ENCODE assay signal across 9 cellular contexts in genomic region chr11:18705651-18706281, GRCh38. TPM values are rescaled to one million over a fixed set of nuclear protein-coding genes. Genes with fewer than 3 reads are reported as not detected.
A peak's percentile ranks its signal among the peaks of the same experiment; 100 is the strongest.
DNase-seq lines count a peak whose midpoint lies in the region; ATAC-seq, FAIRE-seq and TF ChIP-seq lines count a peak whose summit lies in the region.
"Had no signal": no experiment of that assay in that cellular context is flagged by ENCODE, and none has a peak within 500 bp of the region (broad histone marks: within the 10 kb centered on the region; RNA-seq: fewer than 3 reads in every experiment).

No MANE protein-coding gene starts in this region.

- WGBS in trophoblast cell (ENCODE audit: extremely low coverage, insufficient coverage, insufficient read length), result no CpG with 5 or more reads among the region's 46 CpGs

- H3K79me2 ChIP-seq in trophoblast cell (ENCODE audit: control insufficient read depth, insufficient read depth, low read length, poor library complexity), result no peaks in the 10 kb centered on the region

- CTCF ChIA-PET in activated CD8-positive, alpha-beta T cell treated with anti-CD3 and anti-CD28 coated beads, Interleukin-2, amount 10 ng/mL, durations not matched to agents 7 days and 5 days (lab: Charles Lee), result interaction anchor here (1.7 to 5.4 kb wide), 2 partner anchors 16 to 58 kb away, joined by 6 to 35 read pairs; no protein-coding TSS in a partner anchor

- peaks cover 32% of the 10 kb centered on the region for H3K27me3 Mint-ChIP-seq in activated CD8-positive, alpha-beta T cell treated with anti-CD3 and anti-CD28 coated beads, Interleukin-2, amount 10 ng/mL, durations not matched to agents 7 days and 5 days (ENCODE audit: low read depth)

- no peak overlapping the region for H4K91ac ChIP-seq in trophoblast cell (ENCODE audit: low read depth, low read length)

- H3K4me2 ChIP-seq in trophoblast cell (ENCODE audit: low read length), result peak overlapping the region; percentile 26
- H3K4me2 ChIP-seq: KMS-11 had no signal

- H3K18ac ChIP-seq in trophoblast cell (ENCODE audit: low read length), result no peak overlapping the region

- no peaks in the 10 kb centered on the region for H3K4me1 ChIP-seq in trophoblast cell (ENCODE audit: control insufficient read depth in 1 of 2, insufficient read depth in 2 of 2, low read length in 2 of 2)

- no peak overlapping the region for H3K4me3 Mint-ChIP-seq in activated CD8-positive, alpha-beta T cell treated with anti-CD3 and anti-CD28 coated beads, Interleukin-2, amount 10 ng/mL, durations not matched to agents 7 days and 5 days

- no peak overlapping the region for H3K23ac ChIP-seq in trophoblast cell (ENCODE audit: low read length)

- H2AK5ac ChIP-seq in trophoblast cell (ENCODE audit: low read length), result no peak overlapping the region

- H2BK120ac ChIP-seq in trophoblast cell (ENCODE audit: insufficient read depth, low read length, poor library complexity), result no peak overlapping the region

- H3K4ac ChIP-seq in trophoblast cell (ENCODE audit: low read depth, low read length), result no peak overlapping the region

- no peak overlapping the region for H3K27ac Mint-ChIP-seq in activated CD8-positive, alpha-beta T cell treated with anti-CD3 and anti-CD28 coated beads, Interleukin-2, amount 10 ng/mL, durations not matched to agents 7 days and 5 days

- no peaks in the 10 kb centered on the region for H3K9me3 Mint-ChIP-seq in activated CD8-positive, alpha-beta T cell treated with anti-CD3 and anti-CD28 coated beads, Interleukin-2, amount 10 ng/mL, durations not matched to agents 7 days and 5 days (ENCODE audit: insufficient read depth)

- no peak overlapping the region for H2BK5ac ChIP-seq in trophoblast cell (ENCODE audit: low read depth, low read length, poor library complexity)

- no peak overlapping the region for H3K27ac ChIP-seq in trophoblast cell (ENCODE audit: low read depth, low read length)
- H3K27ac ChIP-seq: KMS-11 had no signal

- no peak overlapping the region; the same call in 1 of the 2 replicates for H3K4me3 ChIP-seq in H7 (ENCODE audit: insufficient read depth, low read depth, low read length)
- H3K4me3 ChIP-seq in foreskin fibroblast (ENCODE audit: low read depth in 1 of 2, low read length in 2 of 2), result peak overlapping the region; percentile 33 to 34
- peak overlapping the region; percentile 46 for H3K4me3 ChIP-seq in trophoblast cell (ENCODE audit: low read depth, low read length)

- DNase-seq in H7, result peak; percentile 70
- no peak for DNase-seq in activated CD8-positive, alpha-beta T cell treated with anti-CD3 and anti-CD28 coated beads, Interleukin-2, amount 10 ng/mL, durations not matched to agents 7 days and 5 days
- DNase-seq in foreskin fibroblast, result peak in 1 of 2 donors; percentile 21
- no peak for DNase-seq in trophoblast cell
- DNase-seq in D721Med (ENCODE audit: insufficient read length, low spot score), result no peak
- DNase-seq in NOMO-1 (lab: John Stamatoyannopoulos, UW; ENCODE audit: unreplicated experiment in 2 of 2), result no peak
- no peak for DNase-seq in HUDEP-2 (lab: John Stamatoyannopoulos, UW; ENCODE audit: unreplicated experiment in 76 of 76)

- TF ChIP-seq CTCF in foreskin fibroblast (IDR thresholded peaks at IDR 0.05; ENCODE audit: low read depth, low read length), result no peak
- no peak for TF ChIP-seq CTCF in D721Med (IDR thresholded peaks at IDR 0.05; ENCODE audit: insufficient read depth, missing control alignments)

- no peak overlapping the region for H2BK12ac ChIP-seq in trophoblast cell (ENCODE audit: low read length)

- H2AFZ ChIP-seq in trophoblast cell (ENCODE audit: insufficient read depth, low read length, poor library complexity), result no peak overlapping the region

- H3K36me3 Mint-ChIP-seq in activated CD8-positive, alpha-beta T cell treated with anti-CD3 and anti-CD28 coated beads, Interleukin-2, amount 10 ng/mL, durations not matched to agents 7 days and 5 days (ENCODE audit: low read depth), result no peaks in the 10 kb centered on the region

- POLR2A ChIA-PET in activated CD8-positive, alpha-beta T cell treated with anti-CD3 and anti-CD28 coated beads, Interleukin-2, amount 10 ng/mL, durations not matched to agents 7 days and 5 days (lab: Charles Lee), result interaction anchor here (0.6 to 0.8 kb wide), 2 partner anchors 11 to 72 kb away, joined by 3 read pairs; partner anchors contain the start of gene SPTY2D1

- no peak overlapping the region for H3K9ac ChIP-seq in trophoblast cell (ENCODE audit: low read length)
- H3K9ac ChIP-seq: KMS-11 had no signal

- peak; percentile 25 for ATAC-seq in activated CD8-positive, alpha-beta T cell treated with anti-CD3 and anti-CD28 coated beads, Interleukin-2, amount 10 ng/mL, durations not matched to agents 7 days and 5 days
- no peak for ATAC-seq in GM19397 (IDR thresholded peaks at IDR 0.05; ENCODE audit: unreplicated experiment)

- FAIRE-seq in D721Med (lab: Jason Lieb, UNC), result no peak

- H4K8ac ChIP-seq in trophoblast cell (ENCODE audit: low read depth, low read length), result no peak overlapping the region

- peaks cover 16% of the 10 kb centered on the region for H3K4me1 Mint-ChIP-seq in activated CD8-positive, alpha-beta T cell treated with anti-CD3 and anti-CD28 coated beads, Interleukin-2, amount 10 ng/mL, durations not matched to agents 7 days and 5 days (ENCODE audit: low read depth)

- H3K27me3 ChIP-seq in H7 (ENCODE audit: control insufficient read depth, insufficient read depth, low read length), result peaks cover 7% of the 10 kb centered on the region; the same call in 1 of the 2 replicates
- no peaks in the 10 kb centered on the region for H3K27me3 ChIP-seq in trophoblast cell (ENCODE audit: insufficient read depth, low read length)

- H3K79me1 ChIP-seq in trophoblast cell (ENCODE audit: low read length), result no peaks in the 10 kb centered on the region

- H3K9me3 ChIP-seq in trophoblast cell (ENCODE audit: insufficient read depth, low read depth, low read length), result peaks cover 3% of the 10 kb centered on the region

- H3K36me3 ChIP-seq in H7 (replicated peaks; ENCODE audit: control insufficient read depth, insufficient read depth, low read length) (no peaks in the 10 kb centered on the region), trophoblast cell (ENCODE audit: control insufficient read depth in 1 of 2, insufficient read depth in 2 of 2, low read length in 2 of 2) (no peaks in the 10 kb centered on the region)

- no peak overlapping the region for H3K14ac ChIP-seq in trophoblast cell (ENCODE audit: low read length)

- no peak overlapping the region for H4K12ac ChIP-seq in trophoblast cell (ENCODE audit: low read depth, low read length)

RNA-seq across cellular contexts. Expression of gene TMEM86A, which starts 7.2 kb away (rescaled TPM):
- 0.70 and 1.5 TPM in 2 replicates for total RNA-seq in H7 (2014; rRNA removed; shearing (Covaris generic))
- total RNA-seq in activated CD8-positive, alpha-beta T cell treated with anti-CD3 and anti-CD28 coated beads, Interleukin-2, amount 10 ng/mL, durations not matched to agents 7 days and 5 days, result under 1 TPM; 0.26 to 0.52 TPM
- polyA plus RNA-seq in trophoblast cell (2013), result 1.2 and 1.6 TPM in 2 replicates

RNA-seq across cellular contexts. Expression of gene IGSF22, which starts 20.2 kb away (rescaled TPM):
- 0.07 and 0.76 TPM in 2 replicates for total RNA-seq in H7 (2014; rRNA removed; shearing (Covaris generic))
- total RNA-seq in activated CD8-positive, alpha-beta T cell treated with anti-CD3 and anti-CD28 coated beads, Interleukin-2, amount 10 ng/mL, durations not matched to agents 7 days and 5 days, result not detected
- polyA plus RNA-seq in trophoblast cell (2013), result 0.01 TPM in 2 replicates
